1 cellular context compared by ENCODE assay signal in genomic region chr22:45216133-45217003, GRCh38.
TF ChIP-seq lines count a peak whose summit lies in the region.

No MANE protein-coding gene starts in this region.

TF ChIP-seq in GM23338, 12 proteins besides CTCF, POLR2A, EP300 and RAD21 (continued from another document):
- no peak for TF ChIP-seq ZNF462 (CRISPR knock-in tag; IDR thresholded peaks at IDR 0.05)
